1 cellular context compared by ENCODE assay signal in genomic region chr5:72456391-72457060, GRCh38.
TF ChIP-seq lines count a peak whose summit lies in the region.

No MANE protein-coding gene starts in this region.

TF ChIP-seq in HepG2, 621 proteins besides CTCF, POLR2A, EP300 and RAD21 (continued from another document):
- TF ChIP-seq ZNF407 (CRISPR knock-in tag; IDR thresholded peaks at IDR 0.05; ENCODE audit: not compliant biosample characterization) (no peak), RFXANK (CRISPR knock-in tag; IDR thresholded peaks at IDR 0.05) (no peak), JUNB (CRISPR knock-in tag; IDR thresholded peaks at IDR 0.05; ENCODE audit: borderline replicate concordance) (no peak), NFE2L1 (CRISPR knock-in tag; IDR thresholded peaks at IDR 0.05; ENCODE audit: borderline replicate concordance) (no peak), LBX2 (CRISPR knock-in tag; IDR thresholded peaks at IDR 0.05; ENCODE audit: borderline replicate concordance) (no peak), REXO4 (CRISPR knock-in tag; IDR thresholded peaks at IDR 0.05; ENCODE audit: borderline replicate concordance) (no peak), ZNF207 (IDR thresholded peaks at IDR 0.05; ENCODE audit: borderline replicate concordance) (no peak), IKZF5 (CRISPR knock-in tag; IDR thresholded peaks at IDR 0.05) (no peak), ZBTB3 (CRISPR knock-in tag; IDR thresholded peaks at IDR 0.05; ENCODE audit: borderline replicate concordance, low read depth) (no peak), ZFP36L2 (CRISPR knock-in tag; IDR thresholded peaks at IDR 0.05) (no peak)
TF ChIP-seq in HepG2: peak in this region for 0.
